ENCODE assay signal across 31 cellular contexts in genomic region chr2:127075821-127076220, GRCh38. TPM values are rescaled to one million over a fixed set of nuclear protein-coding genes. Genes with fewer than 3 reads are reported as not detected.
DNase-seq lines count a peak whose midpoint lies in the region; ATAC-seq and TF ChIP-seq lines count a peak whose summit lies in the region.
"Had no signal": no experiment of that assay in that cellular context is flagged by ENCODE, and none has a peak within 500 bp of the region (broad histone marks: within the 10 kb centered on the region; RNA-seq: fewer than 3 reads in every experiment).

No MANE protein-coding gene starts in this region.

- no peak for TF ChIP-seq CTCF in omental fat pad (IDR thresholded peaks at IDR 0.05)

- no peak for DNase-seq in activated naive CD4-positive, alpha-beta T cell (lab: John Stamatoyannopoulos, UW)
- DNase-seq in caudate nucleus (lab: John Stamatoyannopoulos, UW) (peak in 1 of 61 donors; percentile 57), kidney tubule cell (ENCODE audit: low spot score) (no peak), omental fat pad (ENCODE audit: low spot score) (no peak)
- no peak for DNase-seq in naive thymus-derived CD8-positive, alpha-beta T cell
- DNase-seq: activated CD4-positive, alpha-beta memory T cell treated with anti-CD3 and anti-CD28 coated beads, Interleukin-2, amount 10 ng/mL, durations not matched to agents 7 days and 5 days; activated gamma-delta T cell treated with Interleukin-2 at 50 U/mL for 16 hours; activated T-cell treated with anti-CD3 and anti-CD28 coated beads for 4 hours; AML-193; aorta; COR-L47; dermis blood vessel endothelial cell; DND-41; H7; lower lobe of right lung; NCI-H1436 treated with DMSO at 0.1 percent for 48 hours; NCI-H2171 treated with DMSO at 0.1 percent for 48 hours; NCI-H526; ovary; SIG-M5; stimulated activated CD4-positive, alpha-beta T cell treated with anti-CD3 and anti-CD28 coated beads, Interleukin-4, amount 100 ng/mL, for 24 hours; SW 1271; transverse colon had no signal

- H3K4me1 Mint-ChIP-seq in activated naive CD4-positive, alpha-beta T cell treated with anti-CD3 and anti-CD28 coated beads, Interleukin-2, amount 50 U/mL, for 24 hours, result peaks cover 62% of the 10 kb centered on the region
- H3K4me1 Mint-ChIP-seq in naive thymus-derived CD8-positive, alpha-beta T cell, result peaks cover 44 to 90% (median 69%) of the 10 kb centered on the region in 4 donors

- no peaks in the 10 kb centered on the region for H3K9me3 Mint-ChIP-seq in activated naive CD4-positive, alpha-beta T cell treated with anti-CD3 and anti-CD28 coated beads, Interleukin-2, amount 50 U/mL, for 24 hours
- no peaks in the 10 kb centered on the region for H3K9me3 Mint-ChIP-seq in naive thymus-derived CD8-positive, alpha-beta T cell
- H3K9me3 Mint-ChIP-seq: activated CD4-positive, alpha-beta memory T cell treated with anti-CD3 and anti-CD28 coated beads, Interleukin-2, amount 10 ng/mL, durations not matched to agents 7 days and 5 days; stimulated activated naive CD8-positive, alpha-beta T cell treated with anti-CD3 and anti-CD28 coated beads, Interleukin-15, Interleukin-2, amounts not matched to agents 100 ng/mL and 50 ng/mL, for 24 hours had no signal

- ATAC-seq in naive thymus-derived CD8-positive, alpha-beta T cell, result no peak
- no peak for ATAC-seq in omental fat pad (ENCODE audit: low FRiP score)
- ATAC-seq in HG03175 (IDR thresholded peaks at IDR 0.05; ENCODE audit: unreplicated experiment), result no peak
- ATAC-seq: activated CD4-positive, CD25-positive, alpha-beta regulatory T cell treated with anti-CD3 and anti-CD28 coated beads, Interleukin-2, amount 50 U/mL, for 24 hours; lower lobe of right lung; Panc1 had no signal

- H3K27ac Mint-ChIP-seq in activated naive CD4-positive, alpha-beta T cell treated with anti-CD3 and anti-CD28 coated beads, Interleukin-2, amount 50 U/mL, for 24 hours, result peak overlapping the region; percentile 84
- peak overlapping the region; percentile 56 to 99 (median 88) for H3K27ac Mint-ChIP-seq in naive thymus-derived CD8-positive, alpha-beta T cell

- H3K4me3 Mint-ChIP-seq in activated naive CD4-positive, alpha-beta T cell treated with anti-CD3 and anti-CD28 coated beads, Interleukin-2, amount 50 U/mL, for 24 hours, result no peak overlapping the region
- H3K4me3 Mint-ChIP-seq in naive thymus-derived CD8-positive, alpha-beta T cell, result peak overlapping the region in 2 of 10 donors; percentile 19 to 29
- H3K4me3 Mint-ChIP-seq: activated CD4-positive, alpha-beta memory T cell treated with anti-CD3 and anti-CD28 coated beads, Interleukin-2, amount 10 ng/mL, durations not matched to agents 7 days and 5 days; stimulated activated naive CD8-positive, alpha-beta T cell treated with anti-CD3 and anti-CD28 coated beads, Interleukin-15, Interleukin-2, amounts not matched to agents 100 ng/mL and 50 ng/mL, for 24 hours had no signal

- H3K36me3 Mint-ChIP-seq in activated naive CD4-positive, alpha-beta T cell treated with anti-CD3 and anti-CD28 coated beads, Interleukin-2, amount 50 U/mL, for 24 hours, result no peaks in the 10 kb centered on the region
- peaks cover 0 to 38% (median 0%) of the 10 kb centered on the region in 3 donors for H3K36me3 Mint-ChIP-seq in naive thymus-derived CD8-positive, alpha-beta T cell

- peak overlapping the region; percentile 91 for H3K27ac ChIP-seq in caudate nucleus (ENCODE audit: low read depth, low read length)
- peak overlapping the region; percentile 99 for H3K27ac ChIP-seq in temporal lobe (ENCODE audit: low read depth, low read length)
- H3K27ac ChIP-seq: cardiac muscle cell, KMS-11, lower lobe of right lung, ovary, transverse colon had no signal

- H3K27me3 Mint-ChIP-seq in activated naive CD4-positive, alpha-beta T cell treated with anti-CD3 and anti-CD28 coated beads, Interleukin-2, amount 50 U/mL, for 24 hours, result no peaks in the 10 kb centered on the region
- H3K27me3 Mint-ChIP-seq in naive thymus-derived CD8-positive, alpha-beta T cell, result no peaks in the 10 kb centered on the region
- H3K27me3 Mint-ChIP-seq: activated CD4-positive, alpha-beta memory T cell treated with anti-CD3 and anti-CD28 coated beads, Interleukin-2, amount 10 ng/mL, durations not matched to agents 7 days and 5 days; stimulated activated naive CD8-positive, alpha-beta T cell treated with anti-CD3 and anti-CD28 coated beads, Interleukin-15, Interleukin-2, amounts not matched to agents 100 ng/mL and 50 ng/mL, for 24 hours had no signal

- POLR2A ChIA-PET in naive thymus-derived CD8-positive, alpha-beta T cell (lab: Charles Lee), result interaction anchor here (0.8 to 1.5 kb wide), 2 partner anchors 12 to 31 kb away, joined by 3 read pairs; partner anchors contain the start of gene BIN1

RNA-seq across cellular contexts. Expression of gene BIN1, which starts 31.1 kb away (rescaled TPM):
- 100 to 1,000 TPM; 130 to 132 TPM for total RNA-seq in naive thymus-derived CD8-positive, alpha-beta T cell
- 100 to 1,000 TPM; 156 to 189 (median 167) TPM for polyA plus RNA-seq in naive thymus-derived CD8-positive, alpha-beta T cell
- total RNA-seq in temporal lobe, result 42.8 TPM
- total RNA-seq in omental fat pad, result 10 to 100 TPM; 64.2 to 78.5 (median 73.2) TPM
